In the genomic region with DNA sequence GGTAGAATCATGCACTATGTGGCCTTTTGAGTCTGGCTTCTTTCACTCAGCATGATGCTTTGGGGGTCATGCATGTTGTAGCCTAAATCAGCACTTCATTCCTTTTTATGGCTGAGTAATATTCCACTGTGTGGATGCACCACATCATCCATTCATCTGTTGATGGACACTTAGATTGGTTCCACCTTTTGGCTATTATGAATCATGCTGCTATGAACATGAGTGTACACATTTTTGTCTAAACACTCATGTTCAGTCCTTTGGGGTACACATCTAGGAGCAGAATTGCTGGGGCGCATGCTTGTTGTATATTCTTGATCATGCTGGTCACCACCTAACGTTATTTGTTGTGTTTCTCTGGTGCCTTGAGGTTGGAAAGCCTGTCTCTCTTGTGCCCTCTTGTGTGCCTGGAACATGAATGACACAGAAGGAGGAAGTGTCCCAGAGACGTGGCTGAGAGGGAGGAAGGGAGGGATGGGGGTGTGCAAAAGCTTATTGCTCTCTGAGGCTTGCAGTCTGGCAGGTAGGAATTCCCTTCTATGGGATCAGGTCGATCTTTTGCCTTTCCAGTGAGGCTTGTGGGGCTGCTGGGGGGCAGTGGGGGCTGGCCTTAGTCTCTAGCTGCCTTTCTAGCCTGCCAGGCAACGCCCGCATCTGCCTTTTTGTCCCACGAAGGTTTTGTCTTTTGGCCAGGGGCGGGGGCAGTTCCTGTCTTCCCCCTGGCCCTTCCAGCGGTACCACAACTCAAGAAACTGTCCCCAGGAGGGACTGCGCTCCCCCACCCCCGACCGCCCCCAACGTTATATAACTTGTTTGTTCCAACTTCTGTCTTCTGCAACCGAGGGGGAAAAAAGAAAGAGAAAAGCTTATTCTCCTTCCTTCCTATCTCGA, we compare ENCODE assay signal across 7 cellular contexts. TPM values are rescaled to one million over a fixed set of nuclear protein-coding genes. Genes with fewer than 3 reads are reported as not detected.
DNase-seq lines count a peak whose midpoint lies in the region; ATAC-seq, FAIRE-seq and TF ChIP-seq lines count a peak whose summit lies in the region.
"Had no signal": no experiment of that assay in that cellular context is flagged by ENCODE, and none has a peak within 500 bp of the region (broad histone marks: within the 10 kb centered on the region; RNA-seq: fewer than 3 reads in every experiment).

No MANE protein-coding gene starts in this region.

- no peak overlapping the region for H2AFZ ChIP-seq in GM23338
- H2AFZ ChIP-seq in astrocyte (ENCODE audit: low read depth, low read length) = no peak overlapping the region

- H4K20me1 ChIP-seq in GM23338 (replicated peaks; ENCODE audit: insufficient read depth) (peaks cover 13% of the 10 kb centered on the region), astrocyte (ENCODE audit: insufficient read depth, low read length) (peaks cover 42% of the 10 kb centered on the region)

- H3K27ac ChIP-seq in GM23338 (ENCODE audit: low read depth) = no peak overlapping the region
- no peak overlapping the region for H3K27ac ChIP-seq in astrocyte (ENCODE audit: low read depth, low read length)

- H3K79me2 ChIP-seq in GM23338 (replicated peaks; ENCODE audit: insufficient read depth) (peaks cover 14% of the 10 kb centered on the region), astrocyte (ENCODE audit: insufficient read depth, low read length) (peaks cover 12% of the 10 kb centered on the region)

- no peaks in the 10 kb centered on the region for H3K27me3 ChIP-seq in GM23338 (ENCODE audit: insufficient read depth)
- H3K27me3 ChIP-seq in astrocyte (ENCODE audit: insufficient read depth, low read length) = no peaks in the 10 kb centered on the region

- H3K4me2 ChIP-seq in GM23338 = peak overlapping the region; percentile 48; the same call in 1 of the 2 replicates
- H3K4me2 ChIP-seq in astrocyte (ENCODE audit: low read length) = peak overlapping the region; percentile 8

- no peak for ATAC-seq in GM23338
- ATAC-seq in GM18498 (IDR thresholded peaks at IDR 0.05; ENCODE audit: unreplicated experiment) = no peak

- DNase-seq in GM23338 (ENCODE audit: low spot score) (no peak), astrocyte (ENCODE audit: low read depth) (peak; percentile 30), neural crest cell (ENCODE audit: low read depth, low spot score) (no peak), NCI-H69 (lab: John Stamatoyannopoulos, UW) (no peak), progenitor cell of endocrine pancreas (ENCODE audit: low spot score, unreplicated experiment) (no peak)
- DNase-seq: NCI-H526 treated with DMSO at 0.1 percent for 48 hours had no signal

- H3K4me3 Mint-ChIP-seq in GM23338 = no peak overlapping the region
- H3K4me3 Mint-ChIP-seq in astrocyte (ENCODE audit: unreplicated experiment) = no peak overlapping the region
- peak overlapping the region; percentile 18 for H3K4me3 Mint-ChIP-seq in neural crest cell
- H3K4me3 Mint-ChIP-seq in progenitor cell of endocrine pancreas (ENCODE audit: low read depth) = no peak overlapping the region

- peak in 1 of 2 experiments; percentile 40; a peak in 2 of 4 replicates for TF ChIP-seq CTCF in GM23338 (conservative IDR thresholded peaks at IDR 0.05; ENCODE audit: low read depth in 2 of 2)
- TF ChIP-seq CTCF in astrocyte (IDR thresholded peaks at IDR 0.05; ENCODE audit: insufficient read depth, low read depth, low read length) = no peak
- no peak for TF ChIP-seq CTCF in neural crest cell (conservative IDR thresholded peaks at IDR 0.05)
- TF ChIP-seq CTCF in progenitor cell of endocrine pancreas (IDR thresholded peaks at IDR 0.05; ENCODE audit: unreplicated experiment) = no peak

- FAIRE-seq in astrocyte (lab: Jason Lieb, UNC) = no peak

- no peak overlapping the region for H3K9ac ChIP-seq in astrocyte (ENCODE audit: low read length)

- H3K36me3 Mint-ChIP-seq in GM23338 (ENCODE audit: low read depth) (peaks cover 4% of the 10 kb centered on the region; the same call in 2 of the 3 replicates), astrocyte (ENCODE audit: low read depth, unreplicated experiment) (peaks cover 10% of the 10 kb centered on the region), neural crest cell (ENCODE audit: low read depth) (no peaks in the 10 kb centered on the region), progenitor cell of endocrine pancreas (ENCODE audit: insufficient read depth) (peaks cover 2% of the 10 kb centered on the region)

- H3K9me3 Mint-ChIP-seq in GM23338 (no peaks in the 10 kb centered on the region; the same call in 2 of the 3 replicates), astrocyte (ENCODE audit: unreplicated experiment) (peaks cover 7% of the 10 kb centered on the region), neural crest cell (no peaks in the 10 kb centered on the region), progenitor cell of endocrine pancreas (ENCODE audit: low read depth) (no peaks in the 10 kb centered on the region)

- no peaks in the 10 kb centered on the region; the same call in 1 of the 2 replicates for H3F3A ChIP-seq in GM23338 (replicated peaks; ENCODE audit: low read depth)

- H3K4me1 ChIP-seq in GM23338 (ENCODE audit: insufficient read depth) (peaks cover 12% of the 10 kb centered on the region; the same call in 1 of the 2 replicates), astrocyte (ENCODE audit: insufficient read depth, low read length) (peaks cover 18% of the 10 kb centered on the region)

- no peaks in the 10 kb centered on the region; the same call in 1 of the 2 replicates for H3K9me2 ChIP-seq in GM23338 (ENCODE audit: insufficient read depth)

- H3K36me3 ChIP-seq in GM23338 (ENCODE audit: insufficient read depth) (no peaks in the 10 kb centered on the region), astrocyte (ENCODE audit: insufficient read depth, low read length) (no peaks in the 10 kb centered on the region)

- no peak overlapping the region for H3K4me3 ChIP-seq in GM23338
- H3K4me3 ChIP-seq in astrocyte (ENCODE audit: insufficient read depth, low read depth, low read length) = no peak overlapping the region

- peaks cover 6% of the 10 kb centered on the region for H3K9me3 ChIP-seq in astrocyte (ENCODE audit: insufficient read depth, low read depth, low read length)

- H3K27ac Mint-ChIP-seq in GM23338 (no peak overlapping the region), astrocyte (ENCODE audit: unreplicated experiment) (no peak overlapping the region), neural crest cell (ENCODE audit: unreplicated experiment) (no peak overlapping the region), progenitor cell of endocrine pancreas (no peak overlapping the region)

- H3K27me3 Mint-ChIP-seq in GM23338 (ENCODE audit: insufficient read depth, low read depth, poor library complexity) (peaks cover 21% of the 10 kb centered on the region), astrocyte (ENCODE audit: low read depth, unreplicated experiment) (peaks cover 13% of the 10 kb centered on the region), neural crest cell (ENCODE audit: low read depth) (no peaks in the 10 kb centered on the region), progenitor cell of endocrine pancreas (peaks cover 7% of the 10 kb centered on the region)

- peaks cover 25% of the 10 kb centered on the region for H3K4me1 Mint-ChIP-seq in GM23338
- H3K4me1 Mint-ChIP-seq in astrocyte (ENCODE audit: low read depth, unreplicated experiment) = peaks cover 6% of the 10 kb centered on the region
- peaks cover 34% of the 10 kb centered on the region for H3K4me1 Mint-ChIP-seq in neural crest cell
- H3K4me1 Mint-ChIP-seq in progenitor cell of endocrine pancreas (ENCODE audit: low read depth) = peaks cover 10% of the 10 kb centered on the region

TF ChIP-seq in GM23338, 12 proteins besides CTCF, POLR2A, EP300 and RAD21 (continues in another document):
- no peak for TF ChIP-seq EZH2phosphoT487 (IDR thresholded peaks at IDR 0.05; ENCODE audit: unreplicated experiment)
- TF ChIP-seq POLR2AphosphoS5 (IDR thresholded peaks at IDR 0.05; ENCODE audit: low read depth) = no peak

RNA-seq across cellular contexts. Expression of a gene that starts 7.6 kb away (rescaled TPM):
- total RNA-seq in GM23338 (2014; rRNA removed; shearing (Covaris generic)) = 11.2 and 13.7 TPM in 2 replicates
- 3.6 and 6.4 TPM in 2 replicates for polyA plus RNA-seq in GM23338 (2016; fragmentation: Nextera tagmentation; extraction: Ambion mirVana)
- total RNA-seq in astrocyte (4.4 and 6.0 TPM in 2 replicates), neural crest cell (11.1 and 12.3 TPM in 2 replicates), progenitor cell of endocrine pancreas (11.6 and 12.3 TPM in 2 replicates)

RNA-seq across cellular contexts. Expression of a gene that starts 31.7 kb away (rescaled TPM):
- 6.8 and 9.8 TPM in 2 replicates for total RNA-seq in GM23338 (2014; rRNA removed; shearing (Covaris generic))
- polyA plus RNA-seq in GM23338 (2016; fragmentation: Nextera tagmentation; extraction: Ambion mirVana) = 15.7 and 16.2 TPM in 2 replicates
- 5.6 and 8.8 TPM in 2 replicates for total RNA-seq in astrocyte
- total RNA-seq in neural crest cell = 6.4 and 6.5 TPM in 2 replicates
- 5.0 and 6.4 TPM in 2 replicates for total RNA-seq in progenitor cell of endocrine pancreas

RNA-seq across cellular contexts. Expression of a gene that starts 37.8 kb away (rescaled TPM):
- total RNA-seq in GM23338 (2014; rRNA removed; shearing (Covaris generic)) = 17.1 and 18.1 TPM in 2 replicates
- 19.7 and 22.9 TPM in 2 replicates for polyA plus RNA-seq in GM23338 (2016; fragmentation: Nextera tagmentation; extraction: Ambion mirVana)
- 18.5 and 53.1 TPM in 2 replicates for total RNA-seq in astrocyte
- total RNA-seq in neural crest cell = 0.68 and 1.5 TPM in 2 replicates
- total RNA-seq in progenitor cell of endocrine pancreas = 4.4 and 6.0 TPM in 2 replicates

RNA-seq across cellular contexts. Expression of a gene that starts 39.1 kb away (rescaled TPM):
- total RNA-seq in GM23338 (2014; rRNA removed; shearing (Covaris generic)) = 5.4 and 7.1 TPM in 2 replicates
- polyA plus RNA-seq in GM23338 (2016; fragmentation: Nextera tagmentation; extraction: Ambion mirVana) = 6.7 and 8.4 TPM in 2 replicates
- total RNA-seq in astrocyte (8.4 and 8.8 TPM in 2 replicates), neural crest cell (24.1 and 25.2 TPM in 2 replicates), progenitor cell of endocrine pancreas (39.5 and 39.7 TPM in 2 replicates)

RNA-seq across cellular contexts. Expression of a gene that starts 55.8 kb away (rescaled TPM):
- 121 and 124 TPM in 2 replicates for total RNA-seq in GM23338 (2014; rRNA removed; shearing (Covaris generic))
- polyA plus RNA-seq in GM23338 (2016; fragmentation: Nextera tagmentation; extraction: Ambion mirVana) = 135 and 138 TPM in 2 replicates
- total RNA-seq in astrocyte = 47.4 and 54.6 TPM in 2 replicates
- total RNA-seq in neural crest cell = 71.8 and 71.9 TPM in 2 replicates
- total RNA-seq in progenitor cell of endocrine pancreas = 66.5 and 67.4 TPM in 2 replicates
